Comparison of ENCODE assay signal across 2 cellular contexts in the genomic region with DNA sequence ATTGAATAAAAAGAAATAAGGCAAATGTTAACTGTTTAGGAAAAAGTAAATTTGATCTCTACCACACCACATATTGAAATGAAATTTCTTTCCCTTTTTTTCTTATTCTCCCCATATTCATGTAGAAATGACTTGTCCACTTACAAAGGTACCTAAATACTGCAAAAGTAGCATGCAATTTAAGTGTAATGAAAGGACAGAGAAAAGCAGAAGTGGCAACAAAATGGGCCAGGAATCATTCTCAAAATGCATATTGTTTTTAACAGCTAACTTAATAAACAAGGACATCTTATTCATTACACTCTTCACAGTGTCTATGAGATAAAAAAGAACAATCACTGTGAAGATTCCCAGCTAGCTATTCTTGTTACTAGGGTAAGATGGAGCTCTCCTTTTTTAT.
TF ChIP-seq lines count a peak whose summit lies in the region.

No MANE protein-coding gene starts in this region.

TF ChIP-seq in IMR-90, 13 proteins besides CTCF, POLR2A, EP300 and RAD21:
- TF ChIP-seq MAFK (IDR thresholded peaks at IDR 0.05; ENCODE audit: low read depth, low read length) (no peak), CEBPB (IDR thresholded peaks at IDR 0.05; ENCODE audit: low read depth, low read length) (no peak), MAZ (IDR thresholded peaks at IDR 0.05; ENCODE audit: borderline replicate concordance, low read depth, low read length) (no peak), FOS (IDR thresholded peaks at IDR 0.05; ENCODE audit: low read depth, low read length) (no peak), NFE2L2 (IDR thresholded peaks at IDR 0.05; ENCODE audit: low read depth, low read length) (no peak), MXI1 (IDR thresholded peaks at IDR 0.05; ENCODE audit: borderline replicate concordance, low read depth, low read length) (no peak), SMC3 (IDR thresholded peaks at IDR 0.05; ENCODE audit: low read depth, low read length) (no peak), CHD1 (IDR thresholded peaks at IDR 0.05; ENCODE audit: low read depth, low read length) (no peak), BHLHE40 (IDR thresholded peaks at IDR 0.05; ENCODE audit: low read depth, low read length) (no peak), RCOR1 (IDR thresholded peaks at IDR 0.05; ENCODE audit: insufficient replicate concordance, low read length) (no peak), RFX5 (IDR thresholded peaks at IDR 0.05; ENCODE audit: low read depth, low read length) (no peak)
- TF ChIP-seq, protein P1, sequence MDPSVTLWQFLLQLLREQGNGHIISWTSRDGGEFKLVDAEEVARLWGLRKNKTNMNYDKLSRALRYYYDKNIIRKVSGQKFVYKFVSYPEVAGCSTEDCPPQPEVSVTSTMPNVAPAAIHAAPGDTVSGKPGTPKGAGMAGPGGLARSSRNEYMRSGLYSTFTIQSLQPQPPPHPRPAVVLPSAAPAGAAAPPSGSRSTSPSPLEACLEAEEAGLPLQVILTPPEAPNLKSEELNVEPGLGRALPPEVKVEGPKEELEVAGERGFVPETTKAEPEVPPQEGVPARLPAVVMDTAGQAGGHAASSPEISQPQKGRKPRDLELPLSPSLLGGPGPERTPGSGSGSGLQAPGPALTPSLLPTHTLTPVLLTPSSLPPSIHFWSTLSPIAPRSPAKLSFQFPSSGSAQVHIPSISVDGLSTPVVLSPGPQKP (IDR thresholded peaks at IDR 0.05; ENCODE audit: borderline replicate concordance, low read depth, low read length), result no peak
- TF ChIP-seq, protein P2, sequence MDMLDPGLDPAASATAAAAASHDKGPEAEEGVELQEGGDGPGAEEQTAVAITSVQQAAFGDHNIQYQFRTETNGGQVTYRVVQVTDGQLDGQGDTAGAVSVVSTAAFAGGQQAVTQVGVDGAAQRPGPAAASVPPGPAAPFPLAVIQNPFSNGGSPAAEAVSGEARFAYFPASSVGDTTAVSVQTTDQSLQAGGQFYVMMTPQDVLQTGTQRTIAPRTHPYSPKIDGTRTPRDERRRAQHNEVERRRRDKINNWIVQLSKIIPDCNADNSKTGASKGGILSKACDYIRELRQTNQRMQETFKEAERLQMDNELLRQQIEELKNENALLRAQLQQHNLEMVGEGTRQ (IDR thresholded peaks at IDR 0.05; ENCODE audit: low read depth, low read length), result no peak

TF ChIP-seq in GM12878, 131 proteins besides CTCF, POLR2A, EP300 and RAD21:
- TF ChIP-seq SPI1 (IDR thresholded peaks at IDR 0.05; ENCODE audit: borderline replicate concordance, insufficient read depth, low read depth, low read length) (peak; percentile 26; the same call in 1 of the 2 replicates), BRCA1 (IDR thresholded peaks at IDR 0.05; ENCODE audit: low read depth, low read length) (no peak)
